ENCODE assay signal across 26 cellular contexts in genomic region chr22:36971726-36972125, GRCh38. TPM values are rescaled to one million over a fixed set of nuclear protein-coding genes. Genes with fewer than 3 reads are reported as not detected.
"Had no signal": no experiment of that assay in that cellular context is flagged by ENCODE, and none has a peak within 500 bp of the region (broad histone marks: within the 10 kb centered on the region; RNA-seq: fewer than 3 reads in every experiment).

No MANE protein-coding gene starts in this region.

- H3K4me1 Mint-ChIP-seq: activated naive CD8-positive, alpha-beta T cell treated with anti-CD3 and anti-CD28 coated beads, Interleukin-2, amount 10 ng/mL, durations not matched to agents 7 days and 5 days; activated T-helper 17 cell treated with anti-CD3 and anti-CD28 coated beads, Interleukin-2, amount 50 U/mL, for 72 hours; brain; WTC11 had no signal

- H3K27me3 ChIP-seq: ascending aorta, breast epithelium, cardiac muscle cell, colonic mucosa, esophagus squamous epithelium had no signal

- H3K4me3 Mint-ChIP-seq: activated CD8-positive, alpha-beta T cell treated with anti-CD3 and anti-CD28 coated beads for 36 hours; activated naive CD8-positive, alpha-beta T cell treated with anti-CD3 and anti-CD28 coated beads, Interleukin-2, amount 10 ng/mL, durations not matched to agents 7 days and 5 days; activated T-cell treated with anti-CD3 and anti-CD28 coated beads, Interleukin-2, amount 50 U/mL, for 4 hours; activated T-helper 17 cell treated with anti-CD3 and anti-CD28 coated beads, Interleukin-2, amount 50 U/mL, for 72 hours; brain; WTC11 had no signal

- H3K9me3 ChIP-seq: ascending aorta, breast epithelium, colonic mucosa, esophagus squamous epithelium had no signal

- H3K27me3 Mint-ChIP-seq: activated CD8-positive, alpha-beta T cell treated with anti-CD3 and anti-CD28 coated beads for 36 hours; activated T-helper 17 cell treated with anti-CD3 and anti-CD28 coated beads, Interleukin-2, amount 50 U/mL, for 72 hours had no signal

- H3K27ac ChIP-seq: ascending aorta, breast epithelium, cardiac muscle cell, colonic mucosa, epithelial cell of prostate, esophagus squamous epithelium had no signal

- H3K4me3 ChIP-seq: ascending aorta, breast epithelium, cardiac muscle cell, colonic mucosa, esophagus squamous epithelium had no signal

- H3K36me3 Mint-ChIP-seq: activated naive CD4-positive, alpha-beta T cell treated with anti-CD3 and anti-CD28 coated beads, Interleukin-2, amount 50 U/mL, for 72 hours; activated naive CD8-positive, alpha-beta T cell treated with anti-CD3 and anti-CD28 coated beads, Interleukin-2, amount 10 ng/mL, durations not matched to agents 7 days and 5 days; brain; WTC11 had no signal

- H3K9me3 Mint-ChIP-seq: activated CD8-positive, alpha-beta T cell treated with anti-CD3 and anti-CD28 coated beads for 36 hours; activated naive CD4-positive, alpha-beta T cell treated with anti-CD3 and anti-CD28 coated beads, Interleukin-2, amount 50 U/mL, for 72 hours; activated naive CD8-positive, alpha-beta T cell treated with anti-CD3 and anti-CD28 coated beads, Interleukin-2, amount 10 ng/mL, durations not matched to agents 7 days and 5 days; activated T-cell treated with anti-CD3 and anti-CD28 coated beads, Interleukin-2, amount 50 U/mL, for 4 hours; activated T-helper 17 cell treated with anti-CD3 and anti-CD28 coated beads, Interleukin-2, amount 50 U/mL, for 72 hours; brain; WTC11 had no signal

- H3K4me1 ChIP-seq: ascending aorta, breast epithelium, colonic mucosa had no signal

- H3K27ac Mint-ChIP-seq: activated CD8-positive, alpha-beta T cell treated with anti-CD3 and anti-CD28 coated beads for 36 hours; activated naive CD8-positive, alpha-beta T cell treated with anti-CD3 and anti-CD28 coated beads, Interleukin-2, amount 10 ng/mL, durations not matched to agents 7 days and 5 days; brain; WTC11 had no signal

- DNase-seq: activated CD4-positive, alpha-beta T cell treated with anti-CD3 and anti-CD28 coated beads for 1 hour; activated CD4-positive, alpha-beta T cell treated with anti-CD3 and anti-CD28 coated beads for 48 hours; activated CD4-positive, alpha-beta T cell treated with anti-CD3 and anti-CD28 coated beads, Interleukin-2, amount 50 U/mL, for 1 hour; activated CD4-positive, alpha-beta T cell treated with anti-CD3 and anti-CD28 coated beads, Interleukin-2, amount 50 U/mL, for 48 hours; activated CD8-positive, alpha-beta memory T cell treated with anti-CD3 and anti-CD28 coated beads for 24 hours; activated CD8-positive, alpha-beta T cell treated with anti-CD3 and anti-CD28 coated beads for 36 hours; activated effector memory CD4-positive, alpha-beta T cell treated with Interleukin-2 at 50 U/mL for 16 hours; activated gamma-delta T cell treated with Interleukin-2 at 50 U/mL for 16 hours; activated naive CD4-positive, alpha-beta T cell treated with Interleukin-2 at 50 U/mL for 16 hours; activated naive CD8-positive, alpha-beta T cell treated with anti-CD3 and anti-CD28 coated beads, Interleukin-2, amount 10 ng/mL, durations not matched to agents 7 days and 5 days; activated T-cell treated with anti-CD3 and anti-CD28 coated beads, Interleukin-2, amount 50 U/mL, for 4 hours; central memory CD4-positive, alpha-beta T cell; cerebellar nuclear complex; colonic mucosa; effector CD8-positive, alpha-beta T cell; esophagus squamous epithelium; T-helper 2 cell had no signal

- H3K36me3 ChIP-seq: ascending aorta, breast epithelium, cardiac muscle cell, colonic mucosa, esophagus squamous epithelium had no signal

RNA-seq across cellular contexts. Expression of gene CSF2RB, which starts 58.3 kb away (rescaled TPM):
- total RNA-seq: fibroblast of lung had no signal
